ENCODE assay signal across 25 cellular contexts in genomic region chr3:172314616-172315015, GRCh38.
DNase-seq lines count a peak whose midpoint lies in the region; ATAC-seq, FAIRE-seq and TF ChIP-seq lines count a peak whose summit lies in the region.
"Had no signal": no experiment of that assay in that cellular context is flagged by ENCODE, and none has a peak within 500 bp of the region (broad histone marks: within the 10 kb centered on the region; RNA-seq: fewer than 3 reads in every experiment).

No MANE protein-coding gene starts in this region.

- no peak for TF ChIP-seq POLR2A in GM12891 (IDR thresholded peaks at IDR 0.05; ENCODE audit: low read depth, low read length)

- H3K4me3 ChIP-seq in heart right ventricle (no peak overlapping the region), ascending aorta (no peak overlapping the region), muscle layer of duodenum (ENCODE audit: low read depth in 1 of 2, low read length in 2 of 2) (no peak overlapping the region), urinary bladder (ENCODE audit: low read depth, low read length) (no peak overlapping the region)
- H3K4me3 ChIP-seq: GM23248, lung, MG63, SJSA1, thyroid gland had no signal

- DNase-seq in heart right ventricle: no peak
- DNase-seq in left ventricle myocardium superior: no peak
- no peak for DNase-seq in ascending aorta (ENCODE audit: low spot score in 2 of 2)
- no peak for DNase-seq in GM12891 (ENCODE audit: insufficient read length, low spot score)
- no peak for DNase-seq in stimulated activated naive CD8-positive, alpha-beta T cell treated with anti-CD3 and anti-CD28 coated beads, Interleukin-15, amount 100 ng/mL, for 72 hours
- DNase-seq: ACHN; activated B cell treated with CpG ODN at 0.5 μM for 24 hours; activated CD8-positive, alpha-beta T cell treated with anti-CD3 and anti-CD28 coated beads for 36 hours; activated naive CD4-positive, alpha-beta T cell treated with anti-CD3 and anti-CD28 coated beads, Interleukin-2, amount 10 ng/mL, durations not matched to agents 7 days and 5 days; activated T-cell treated with anti-CD3 and anti-CD28 coated beads, Interleukin-2, amount 50 U/mL, for 24 hours; CD4-positive, alpha-beta T cell; cortex of kidney; foreskin melanocyte; GM23248; MG63; natural killer cell; NCI-H1694 treated with DMSO at 0.1 percent for 48 hours; NCI-H510A; T-helper 2 cell; thyroid gland had no signal

- no peak for FAIRE-seq in GM12891 (lab: Jason Lieb, UNC)

- no peak for TF ChIP-seq CTCF in heart right ventricle (IDR thresholded peaks at IDR 0.05)
- no peak for TF ChIP-seq CTCF in ascending aorta (IDR thresholded peaks at IDR 0.05)

- H3K27me3 Mint-ChIP-seq in stimulated activated naive CD8-positive, alpha-beta T cell treated with anti-CD3 and anti-CD28 coated beads, Interleukin-15, amount 100 ng/mL, for 72 hours: no peaks in the 10 kb centered on the region
- H3K27me3 Mint-ChIP-seq: activated B cell treated with CpG ODN at 0.5 μM for 24 hours; activated CD8-positive, alpha-beta T cell treated with anti-CD3 and anti-CD28 coated beads for 36 hours; activated naive CD4-positive, alpha-beta T cell treated with anti-CD3 and anti-CD28 coated beads, Interleukin-2, amount 10 ng/mL, durations not matched to agents 7 days and 5 days; activated T-cell treated with anti-CD3 and anti-CD28 coated beads, Interleukin-2, amount 50 U/mL, for 24 hours; CD4-positive, alpha-beta T cell had no signal

- no peak for ATAC-seq in heart right ventricle
- no peak for ATAC-seq in left ventricle myocardium superior
- no peak for ATAC-seq in HG03439 (IDR thresholded peaks at IDR 0.05; ENCODE audit: unreplicated experiment)
- no peak for ATAC-seq in stimulated activated naive CD8-positive, alpha-beta T cell treated with anti-CD3 and anti-CD28 coated beads, Interleukin-15, amount 100 ng/mL, for 72 hours
- ATAC-seq: activated CD8-positive, alpha-beta T cell treated with anti-CD3 and anti-CD28 coated beads for 36 hours; natural killer cell had no signal

- H3K36me3 ChIP-seq in heart right ventricle (peaks cover 0 to 77% (median 11%) of the 10 kb centered on the region in 9 donors), ascending aorta (peaks cover 16 to 19% of the 10 kb centered on the region in 2 donors), muscle layer of duodenum (ENCODE audit: control insufficient read depth in 1 of 2, insufficient read depth in 2 of 2, low read length in 2 of 2) (peaks cover 13 to 39% of the 10 kb centered on the region in 2 donors), urinary bladder (ENCODE audit: insufficient read depth) (no peaks in the 10 kb centered on the region)

- H3K27ac Mint-ChIP-seq in stimulated activated naive CD8-positive, alpha-beta T cell treated with anti-CD3 and anti-CD28 coated beads, Interleukin-15, amount 100 ng/mL, for 72 hours: no peak overlapping the region
- H3K27ac Mint-ChIP-seq: activated B cell treated with CpG ODN at 0.5 μM for 24 hours; activated CD8-positive, alpha-beta T cell treated with anti-CD3 and anti-CD28 coated beads for 36 hours; activated naive CD4-positive, alpha-beta T cell treated with anti-CD3 and anti-CD28 coated beads, Interleukin-2, amount 10 ng/mL, durations not matched to agents 7 days and 5 days; CD4-positive, alpha-beta T cell had no signal

- no peaks in the 10 kb centered on the region for H3K9me3 Mint-ChIP-seq in stimulated activated naive CD8-positive, alpha-beta T cell treated with anti-CD3 and anti-CD28 coated beads, Interleukin-15, amount 100 ng/mL, for 72 hours
- H3K9me3 Mint-ChIP-seq: activated B cell treated with CpG ODN at 0.5 μM for 24 hours; activated CD8-positive, alpha-beta T cell treated with anti-CD3 and anti-CD28 coated beads for 36 hours; activated naive CD4-positive, alpha-beta T cell treated with anti-CD3 and anti-CD28 coated beads, Interleukin-2, amount 10 ng/mL, durations not matched to agents 7 days and 5 days; activated T-cell treated with anti-CD3 and anti-CD28 coated beads, Interleukin-2, amount 50 U/mL, for 24 hours; CD4-positive, alpha-beta T cell; natural killer cell had no signal

- peak overlapping the region; percentile 55 to 88 (median 80) for H3K27ac ChIP-seq in heart right ventricle
- H3K27ac ChIP-seq in ascending aorta: peak overlapping the region; percentile 16 to 80
- peak overlapping the region; percentile 71 for H3K27ac ChIP-seq in muscle layer of duodenum (ENCODE audit: low read length)
- peak overlapping the region; percentile 16 for H3K27ac ChIP-seq in urinary bladder (ENCODE audit: low read depth)
- H3K27ac ChIP-seq: GM23248 had no signal

- H3K4me1 ChIP-seq in heart right ventricle: peaks cover 11 to 89% (median 78%) of the 10 kb centered on the region in 9 donors
- H3K4me1 ChIP-seq in ascending aorta: peaks cover 0 to 56% of the 10 kb centered on the region in 2 donors
- peaks cover 33 to 40% of the 10 kb centered on the region in 2 donors for H3K4me1 ChIP-seq in muscle layer of duodenum (ENCODE audit: control insufficient read depth in 1 of 2, insufficient read depth in 2 of 2, low read length in 2 of 2)
- H3K4me1 ChIP-seq in urinary bladder (ENCODE audit: insufficient read depth): peaks cover 5% of the 10 kb centered on the region

- H3K4me3 Mint-ChIP-seq in stimulated activated naive CD8-positive, alpha-beta T cell treated with anti-CD3 and anti-CD28 coated beads, Interleukin-15, amount 100 ng/mL, for 72 hours: no peak overlapping the region
- H3K4me3 Mint-ChIP-seq: activated B cell treated with CpG ODN at 0.5 μM for 24 hours; activated CD8-positive, alpha-beta T cell treated with anti-CD3 and anti-CD28 coated beads for 36 hours; activated naive CD4-positive, alpha-beta T cell treated with anti-CD3 and anti-CD28 coated beads, Interleukin-2, amount 10 ng/mL, durations not matched to agents 7 days and 5 days; activated T-cell treated with anti-CD3 and anti-CD28 coated beads, Interleukin-2, amount 50 U/mL, for 24 hours; CD4-positive, alpha-beta T cell; natural killer cell had no signal

- H3K4me1 Mint-ChIP-seq in stimulated activated naive CD8-positive, alpha-beta T cell treated with anti-CD3 and anti-CD28 coated beads, Interleukin-15, amount 100 ng/mL, for 72 hours: peaks cover 11% of the 10 kb centered on the region
- H3K4me1 Mint-ChIP-seq: activated B cell treated with CpG ODN at 0.5 μM for 24 hours; activated naive CD4-positive, alpha-beta T cell treated with anti-CD3 and anti-CD28 coated beads, Interleukin-2, amount 10 ng/mL, durations not matched to agents 7 days and 5 days had no signal

- H3K27me3 ChIP-seq in heart right ventricle: no peaks in the 10 kb centered on the region
- H3K27me3 ChIP-seq in ascending aorta: no peaks in the 10 kb centered on the region
- no peaks in the 10 kb centered on the region for H3K27me3 ChIP-seq in muscle layer of duodenum (ENCODE audit: low read depth, low read length)
- H3K27me3 ChIP-seq: MG63, SJSA1, thyroid gland had no signal

- WGBS in heart right ventricle, 2 donors: 65 to 71% methylated on average over 2 of the region's 2 CpGs
- 61% methylated on average over 2 of the region's 2 CpGs for WGBS in urinary bladder

- intact Hi-C loops in heart right ventricle (cut with DNase I): loop anchor here in 2 of 10 donors (5.0 to 10.0 kb wide), 3 partner anchors 272 to 480 kb away; partner anchors contain the start of gene FNDC3B (in 1 of the 2)
- intact Hi-C loops in left ventricle myocardium superior (cut with micrococcal nuclease): no loop called here
- intact Hi-C loops in ascending aorta (cut with DNase I): loop anchor here (5.0 kb wide), 1 partner anchor 187 kb away; no protein-coding TSS in a partner anchor

- no peaks in the 10 kb centered on the region for H3K9me3 ChIP-seq in heart right ventricle
- no peaks in the 10 kb centered on the region for H3K9me3 ChIP-seq in ascending aorta
- no peaks in the 10 kb centered on the region for H3K9me3 ChIP-seq in muscle layer of duodenum (ENCODE audit: control insufficient read depth in 1 of 2, low read length in 2 of 2)
- H3K9me3 ChIP-seq: MG63, SJSA1, thyroid gland had no signal

TF ChIP-seq in GM12891, 5 proteins besides CTCF, POLR2A, EP300 and RAD21:
- TF ChIP-seq POLR2AphosphoS5 (IDR thresholded peaks at IDR 0.05; ENCODE audit: low read depth, low read length) (no peak), SPI1 (IDR thresholded peaks at IDR 0.05; ENCODE audit: low read depth, low read length) (no peak), PAX5 (IDR thresholded peaks at IDR 0.05; ENCODE audit: insufficient read depth, low read length, severe bottlenecking) (no peak), POU2F2 (IDR thresholded peaks at IDR 0.05; ENCODE audit: low read depth, low read length) (no peak), TAF1 (IDR thresholded peaks at IDR 0.05; ENCODE audit: low read depth, low read length) (no peak)
TF ChIP-seq in GM12891: peak in this region for 0.

Comparison
In these comparisons a context has a peak if more than half of its experiments do, and no peak if none do; other contexts are left out.
1. H3K27ac ChIP-seq: peak in every context shown above with its lines; median percentile 80 in heart right ventricle; 71 in muscle layer of duodenum; 48 in ascending aorta; 16 in urinary bladder.